25 cellular contexts compared by ENCODE assay signal in the genomic region with DNA sequence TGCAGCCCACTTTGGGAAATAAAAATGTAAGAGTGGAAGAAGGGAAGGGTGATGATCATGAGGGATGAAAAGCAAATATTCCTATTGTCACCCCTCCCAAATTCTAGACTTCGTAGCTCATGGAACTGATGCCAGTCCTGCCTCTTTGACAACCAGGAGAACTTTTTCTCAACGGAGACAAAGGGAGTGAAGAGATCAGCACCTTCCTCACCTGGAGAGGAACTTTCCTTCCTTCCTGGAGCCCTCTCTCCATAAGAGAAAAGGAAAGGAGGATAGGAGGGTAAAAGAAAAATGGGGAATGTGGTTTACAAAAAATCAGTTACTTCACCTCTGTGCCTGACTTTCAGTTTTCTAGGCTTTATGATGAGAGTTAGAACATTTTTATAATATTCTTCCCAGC. TPM values are rescaled to one million over a fixed set of nuclear protein-coding genes. Genes with fewer than 3 reads are reported as not detected.
DNase-seq lines count a peak whose midpoint lies in the region; ATAC-seq, FAIRE-seq and TF ChIP-seq lines count a peak whose summit lies in the region.
"Had no signal": no experiment of that assay in that cellular context is flagged by ENCODE, and none has a peak within 500 bp of the region (broad histone marks: within the 10 kb centered on the region; RNA-seq: fewer than 3 reads in every experiment).

No MANE protein-coding gene starts in this region.

- 0 out of 2 replicates have a peak, but pooled peaks cover 3% of the 10 kb centered on the region for H3F3A ChIP-seq in GM23338 (replicated peaks; ENCODE audit: low read depth)

- TF ChIP-seq POLR2A in heart left ventricle (IDR thresholded peaks at IDR 0.05) = no peak

- H3K4me3 Mint-ChIP-seq in GM23338 = no peak overlapping the region
- H3K4me3 Mint-ChIP-seq in mesothelial cell of epicardium = peak overlapping the region; percentile 54
- H3K4me3 Mint-ChIP-seq in stimulated activated naive B cell treated with anti-CD40 and anti-IgM and Interleukin-4, amounts not matched to agents 10 μg/mL and 1 μg/mL and 100 μg/mL, for 72 hours = no peak overlapping the region
- H3K4me3 Mint-ChIP-seq: CD4-positive, alpha-beta T cell had no signal

- H3K36me3 Mint-ChIP-seq in GM23338 (ENCODE audit: low read depth) (no peaks in the 10 kb centered on the region), mesothelial cell of epicardium (no peaks in the 10 kb centered on the region)
- peaks cover 0 to 3% of the 10 kb centered on the region in 2 donors for H3K36me3 Mint-ChIP-seq in stimulated activated naive B cell treated with anti-CD40 and anti-IgM and Interleukin-4, amounts not matched to agents 10 μg/mL and 1 μg/mL and 100 μg/mL, for 72 hours

- H3K27me3 ChIP-seq in heart left ventricle (peaks cover 0 to 90% (median 15%) of the 10 kb centered on the region in 9 donors), GM23338 (ENCODE audit: insufficient read depth) (peaks cover 100% of the 10 kb centered on the region)

- H3K36me3 ChIP-seq in heart left ventricle = peaks cover 0 to 27% (median 0%) of the 10 kb centered on the region in 9 donors
- no peaks in the 10 kb centered on the region for H3K36me3 ChIP-seq in GM23338 (ENCODE audit: insufficient read depth)
- H3K36me3 ChIP-seq: BLaER1 treated with 17β-estradiol and CSF1 and Interleukin-3, amounts not matched to agents 10 nM and 100 nM had no signal

- H3K27ac ChIP-seq in heart left ventricle = peak overlapping the region; percentile 47 to 97 (median 90)
- H3K27ac ChIP-seq in GM23338 (ENCODE audit: low read depth) = no peak overlapping the region
- H3K27ac ChIP-seq: BLaER1 treated with 17β-estradiol and CSF1 and Interleukin-3, amounts not matched to agents 10 nM and 100 nM; SK-N-MC had no signal

- WGBS in heart left ventricle, 4 donors = 18 to 25% (median 22%) methylated on average over 2 of the region's 2 CpGs

- H3K9me3 ChIP-seq in heart left ventricle = no peaks in the 10 kb centered on the region

- H3K79me2 ChIP-seq in GM23338 (replicated peaks; ENCODE audit: insufficient read depth) = no peaks in the 10 kb centered on the region

- H3K4me3 ChIP-seq in heart left ventricle = peak overlapping the region; percentile 8 to 90 (median 73)
- H3K4me3 ChIP-seq in GM23338 = no peak overlapping the region
- H3K4me3 ChIP-seq in fibroblast of pulmonary artery (replicated peaks; ENCODE audit: low read depth, low read length) = peak overlapping the region; percentile 91
- H3K4me3 ChIP-seq: BLaER1 treated with 17β-estradiol and CSF1 and Interleukin-3, amounts not matched to agents 10 nM and 100 nM; GM12878; SK-N-MC had no signal

- H3K27ac Mint-ChIP-seq in GM23338 = no peak overlapping the region
- no peak overlapping the region for H3K27ac Mint-ChIP-seq in mesothelial cell of epicardium
- no peak overlapping the region for H3K27ac Mint-ChIP-seq in stimulated activated naive B cell treated with anti-CD40 and anti-IgM and Interleukin-4, amounts not matched to agents 10 μg/mL and 1 μg/mL and 100 μg/mL, for 72 hours
- H3K27ac Mint-ChIP-seq: CD4-positive, alpha-beta T cell had no signal

- peaks cover 3% of the 10 kb centered on the region for H4K20me1 ChIP-seq in GM23338 (replicated peaks; ENCODE audit: insufficient read depth)
- H4K20me1 ChIP-seq: BLaER1 treated with 17β-estradiol and CSF1 and Interleukin-3, amounts not matched to agents 10 nM and 100 nM had no signal

- no peaks in the 10 kb centered on the region for H3K9me2 ChIP-seq in GM23338 (ENCODE audit: insufficient read depth)

- H3K27me3 Mint-ChIP-seq in GM23338 (ENCODE audit: insufficient read depth, low read depth, poor library complexity) (peaks cover 79% of the 10 kb centered on the region), mesothelial cell of epicardium (ENCODE audit: low read depth) (peaks cover 94% of the 10 kb centered on the region)
- H3K27me3 Mint-ChIP-seq in stimulated activated naive B cell treated with anti-CD40 and anti-IgM and Interleukin-4, amounts not matched to agents 10 μg/mL and 1 μg/mL and 100 μg/mL, for 72 hours = peaks cover 51 to 66% of the 10 kb centered on the region in 2 donors

- ATAC-seq in heart left ventricle (no peak), Right ventricle myocardium inferior (no peak), GM23338 (no peak)
- ATAC-seq in stimulated activated naive B cell treated with anti-CD40 and anti-IgM and Interleukin-4, amounts not matched to agents 10 μg/mL and 1 μg/mL and 100 μg/mL, for 72 hours (replicated peaks) = no peak
- ATAC-seq: GM12878 had no signal

- DNase-seq in heart left ventricle (no peak), Right ventricle myocardium inferior (ENCODE audit: missing footprints) (no peak), GM23338 (ENCODE audit: low spot score) (no peak), fibroblast of pulmonary artery (ENCODE audit: low read depth) (no peak), mesothelial cell of epicardium (ENCODE audit: low spot score in 2 of 2, unreplicated experiment in 2 of 2) (no peak), SW480 (ENCODE audit: low spot score) (no peak), urothelium cell line (ENCODE audit: low spot score) (no peak)
- no peak for DNase-seq in stimulated activated naive B cell treated with anti-CD40 and anti-IgM and Interleukin-4, amounts not matched to agents 10 μg/mL and 1 μg/mL and 100 μg/mL, for 72 hours
- DNase-seq: CD4-positive, alpha-beta T cell; DMS53; NCI-H1048; NCI-H1417 treated with DMSO at 0.1 percent for 48 hours; NCI-H1694 treated with DMSO at 0.1 percent for 48 hours; NCI-H2081; NCI-H2227 treated with DMSO at 0.1 percent for 48 hours; NCI-H526 treated with DMSO at 0.1 percent for 48 hours; RPMI8226; SIG-M5 had no signal

- no peak for TF ChIP-seq CTCF in heart left ventricle (IDR thresholded peaks at IDR 0.05)
- TF ChIP-seq CTCF in GM23338 (conservative IDR thresholded peaks at IDR 0.05; ENCODE audit: low read depth in 2 of 2) = no peak
- TF ChIP-seq CTCF in fibroblast of pulmonary artery (IDR thresholded peaks at IDR 0.05; ENCODE audit: low read length, missing control alignments) = no peak
- no peak for TF ChIP-seq CTCF in mesothelial cell of epicardium (IDR thresholded peaks at IDR 0.05; ENCODE audit: unreplicated experiment)

- intact Hi-C loops in heart left ventricle (cut with DNase I) (loop anchor here in 8 of 10 donors (5.0 to 10.0 kb wide), 7 partner anchors 124 to 274 kb away; no protein-coding TSS in a partner anchor), Right ventricle myocardium inferior (cut with DNase I) (no loop called here)

- no peak overlapping the region for H2AFZ ChIP-seq in GM23338

- peaks cover 0 to 27% (median 8%) of the 10 kb centered on the region in 12 donors for H3K4me1 ChIP-seq in heart left ventricle
- H3K4me1 ChIP-seq in GM23338 (ENCODE audit: insufficient read depth) = peaks cover 55% of the 10 kb centered on the region

- H3K4me2 ChIP-seq in GM23338 = peak overlapping the region; percentile 83; the same call in 1 of the 2 replicates

- H3K4me1 Mint-ChIP-seq in GM23338 = peaks cover 36% of the 10 kb centered on the region
- H3K4me1 Mint-ChIP-seq in mesothelial cell of epicardium = peaks cover 26% of the 10 kb centered on the region
- peaks cover 4 to 7% of the 10 kb centered on the region in 2 donors for H3K4me1 Mint-ChIP-seq in stimulated activated naive B cell treated with anti-CD40 and anti-IgM and Interleukin-4, amounts not matched to agents 10 μg/mL and 1 μg/mL and 100 μg/mL, for 72 hours

- H3K9me3 Mint-ChIP-seq in GM23338 (no peaks in the 10 kb centered on the region; the same call in 2 of the 3 replicates), mesothelial cell of epicardium (no peaks in the 10 kb centered on the region)
- H3K9me3 Mint-ChIP-seq in stimulated activated naive B cell treated with anti-CD40 and anti-IgM and Interleukin-4, amounts not matched to agents 10 μg/mL and 1 μg/mL and 100 μg/mL, for 72 hours = peaks cover 0 to 1% of the 10 kb centered on the region in 2 donors
- H3K9me3 Mint-ChIP-seq: CD4-positive, alpha-beta T cell had no signal

- no peak for FAIRE-seq in urothelium cell line (lab: Jason Lieb, UNC)
- FAIRE-seq: GM12878, H54 had no signal

TF ChIP-seq in GM23338, 12 proteins besides CTCF, POLR2A, EP300 and RAD21:
- TF ChIP-seq POLR2AphosphoS5 (IDR thresholded peaks at IDR 0.05; ENCODE audit: low read depth) (no peak), EZH2 (IDR thresholded peaks at IDR 0.05; ENCODE audit: low read depth, unreplicated experiment) (peak; percentile 12)

RNA-seq across cellular contexts. Expression of a gene that starts 3.4 kb away (rescaled TPM):
- 100 to 1,000 TPM in 7 of 9 donors, 10 to 100 TPM in 2; 84.8 to 155 (median 127) TPM for total RNA-seq in heart left ventricle
- 10 to 100 TPM in 1 of 2 donors, 1 to 10 TPM in 1; 5.1 to 30.8 TPM for polyA plus RNA-seq in heart left ventricle
- 138 TPM for total RNA-seq in Right ventricle myocardium inferior
- total RNA-seq in GM23338 (2014; rRNA removed; shearing (Covaris generic)) = 0.12 and 0.69 TPM in 2 replicates
- not detected in 2 replicates for polyA plus RNA-seq in GM23338 (2016; fragmentation: Nextera tagmentation; extraction: Ambion mirVana)
- total RNA-seq in mesothelial cell of epicardium = 8.1 to 9.4 TPM (median 8.2 TPM) in 3 replicates
- total RNA-seq: G401, GM12878, HT-29, NCI-H460 had no signal
- polyA plus RNA-seq: GM12878 had no signal
